Comparison of ENCODE assay signal across 8 cellular contexts in the genomic region with DNA sequence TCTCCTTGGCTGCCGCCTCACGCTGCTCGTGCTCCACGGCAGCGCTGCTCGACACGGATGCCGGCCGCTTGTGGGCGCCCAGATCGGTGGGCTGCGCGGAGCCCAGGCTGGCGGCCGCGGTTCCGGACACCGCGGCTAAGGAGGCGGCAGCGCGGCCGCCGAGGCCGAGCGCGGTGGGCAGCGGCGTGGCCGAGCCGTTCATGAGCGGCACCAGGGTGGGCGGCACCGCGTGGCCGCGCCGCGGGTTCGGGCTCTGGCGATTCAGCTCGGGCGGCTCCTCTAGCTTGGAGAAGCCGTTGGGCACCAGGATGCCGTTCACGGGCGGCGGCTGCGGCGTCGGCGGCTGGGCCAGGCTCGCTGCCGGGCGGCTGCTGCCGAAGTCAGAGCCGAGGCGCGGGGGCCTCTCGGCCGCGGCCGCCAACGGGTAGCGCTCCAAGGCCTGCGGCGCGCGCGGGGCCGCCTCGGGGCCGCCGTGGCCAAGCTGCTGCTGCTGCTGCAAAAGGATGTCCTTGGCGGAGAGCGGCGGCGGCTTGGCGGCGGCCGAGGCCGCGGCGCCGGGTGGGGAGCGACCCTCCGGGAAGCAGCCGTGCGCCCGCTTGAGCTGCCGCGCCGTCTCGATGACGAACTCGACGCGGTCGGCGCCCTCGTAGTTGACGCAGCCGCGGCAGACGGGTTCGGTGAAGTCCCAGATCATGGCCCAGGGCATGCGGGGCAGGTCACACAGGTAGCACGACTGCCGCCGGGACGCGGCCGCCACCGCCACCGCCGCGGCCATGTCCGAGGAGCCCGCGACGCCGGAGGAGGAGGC. TPM values are rescaled to one million over a fixed set of nuclear protein-coding genes. Genes with fewer than 3 reads are reported as not detected.
A peak's percentile ranks its signal among the peaks of the same experiment; 100 is the strongest.
DNase-seq lines count a peak whose midpoint lies in the region; ATAC-seq and TF ChIP-seq lines count a peak whose summit lies in the region.

No MANE protein-coding gene starts in this region.

- in situ Hi-C loops in astrocyte of the spinal cord (cut with HindIII; ENCODE audit: low sequenced_read_pairs): loop anchor here (25.0 kb wide), 1 partner anchor 353 kb away; no protein-coding TSS in a partner anchor

- TF ChIP-seq CTCF in astrocyte of the spinal cord (IDR thresholded peaks at IDR 0.05; ENCODE audit: low read depth, low read length): no peak

- no peaks in the 10 kb centered on the region for H3K9me3 Mint-ChIP-seq in immature natural killer cell

- peak overlapping the region; percentile 82 for H3K4me3 ChIP-seq in astrocyte of the spinal cord (ENCODE audit: low read depth, low read length)

- peaks cover 0 to 26% (median 18%) of the 10 kb centered on the region in 3 donors for H3K36me3 Mint-ChIP-seq in immature natural killer cell

- H3K27ac Mint-ChIP-seq in immature natural killer cell: peak overlapping the region; percentile 68 to 100 (median 95)

- DNase-seq in activated T-cell treated with anti-CD3 and anti-CD28 coated beads for 1 hour (ENCODE audit: low read depth) (peak; percentile 58), activated T-cell treated with anti-CD3 and anti-CD28 coated beads for 4 hours (no peak), T-helper 2 cell (peak; percentile 39 to 87 (median 69)), astrocyte of the spinal cord (ENCODE audit: low read depth, low spot score) (peak; percentile 65), immature natural killer cell (peak; percentile 74 to 79 (median 75)), NCI-H187 (lab: John Stamatoyannopoulos, UW) (no peak)
- peak; percentile 58 for DNase-seq in stimulated activated CD4-positive, alpha-beta T cell treated with anti-CD3 and anti-CD28 coated beads, Interleukin-15, amount 100 ng/mL, for 48 hours (ENCODE audit: low read depth in 2 of 2)

- peaks cover 73 to 75% of the 10 kb centered on the region in 2 donors for H3K4me1 Mint-ChIP-seq in immature natural killer cell

- ATAC-seq in GM18868 (IDR thresholded peaks at IDR 0.05; ENCODE audit: unreplicated experiment): no peak

- peaks cover 24 to 46% (median 34%) of the 10 kb centered on the region in 3 donors for H3K27me3 Mint-ChIP-seq in immature natural killer cell (ENCODE audit: low read depth in 3 of 3)

- peak overlapping the region; percentile 90 to 99 (median 95) for H3K4me3 Mint-ChIP-seq in immature natural killer cell

RNA-seq across cellular contexts. Expression of gene IRF2BP2, which starts 1.1 kb away (rescaled TPM):
- 10 to 100 TPM; 19.1 to 28.2 (median 26.4) TPM for polyA plus RNA-seq in immature natural killer cell

Comparison
In these comparisons a context has a peak if more than half of its experiments do, and no peak if none do; other contexts are left out.
1. DNase-seq: peak in activated T-cell treated with anti-CD3 and anti-CD28 coated beads for 1 hour (single experiment), T-helper 2 cell (5 of 5), astrocyte of the spinal cord (single experiment), immature natural killer cell (3 of 3) and stimulated activated CD4-positive, alpha-beta T cell treated with anti-CD3 and anti-CD28 coated beads, Interleukin-15, amount 100 ng/mL, for 48 hours (2 of 2); none in activated T-cell treated with anti-CD3 and anti-CD28 coated beads for 4 hours (single experiment) and NCI-H187 (0 of 2).